Comparison of ENCODE assay signal across 9 cellular contexts in genomic region chr17:17774009-17774881, GRCh38.
DNase-seq lines count a peak whose midpoint lies in the region; ATAC-seq, FAIRE-seq and TF ChIP-seq lines count a peak whose summit lies in the region.
"Had no signal": no experiment of that assay in that cellular context is flagged by ENCODE, and none has a peak within 500 bp of the region (broad histone marks: within the 10 kb centered on the region; RNA-seq: fewer than 3 reads in every experiment).

No MANE protein-coding gene starts in this region.

- peak; percentile 53 to 60; a peak in 4 of 5 replicates for TF ChIP-seq RAD21 in A549 (conservative IDR thresholded peaks at IDR 0.05 in 1 of 2, IDR thresholded peaks at IDR 0.05 in 1 of 2)

- 59% methylated on average over 21 of the region's 21 CpGs for WGBS in A549 (ENCODE audit: missing lambda C conversion rate)
- WGBS in mesodermal cell (ENCODE audit: insufficient coverage in 2 of 2), 2 experiments, result 93 to 94% methylated on average over 14 to 16 of the region's 21 CpGs

- peak overlapping the region; percentile 3; the same call in 1 of the 3 replicates for H3K4me2 ChIP-seq in A549

- no peak for FAIRE-seq in A549 (lab: Jason Lieb, UNC)

- POLR2A ChIA-PET in A549 (lab: Yijun Ruan, JAX), result interaction anchor here (1.0 to 1.3 kb wide), 2 partner anchors 81 to 92 kb away, joined by 5 to 6 read pairs; no protein-coding TSS in a partner anchor

- no peak for TF ChIP-seq POLR2A in A549 (IDR thresholded peaks at IDR 0.05; ENCODE audit: low read length)

- H3K9me3 ChIP-seq in A549 (no peaks in the 10 kb centered on the region), mesodermal cell (ENCODE audit: control insufficient read depth, low read length) (no peaks in the 10 kb centered on the region)
- H3K9me3 ChIP-seq: SJSA1 had no signal

- TF ChIP-seq EP300 in A549 (IDR thresholded peaks at IDR 0.05), result no peak

- peaks cover 31% of the 10 kb centered on the region for H3K4me1 ChIP-seq in A549
- H3K4me1 ChIP-seq in mesodermal cell (ENCODE audit: control insufficient read depth, insufficient read depth, low read length, poor library complexity, severe bottlenecking), result peaks cover 10% of the 10 kb centered on the region
- H3K4me1 ChIP-seq: SJSA1 had no signal

- CTCF ChIA-PET in A549 (lab: Yijun Ruan, JAX), result interaction anchor here (0.5 to 10.0 kb wide), 22 partner anchors 8 to 429 kb away, joined by 3 to 55 read pairs (median 5); partner anchors contain the start of gene RAI1

- DNase-seq in A549 (ENCODE audit: low read depth in 1 of 2, low spot score in 1 of 2) (peak; percentile 39 to 74), LNCaP clone FGC (ENCODE audit: low read depth) (peak; percentile 58), coronary artery (ENCODE audit: low spot score) (no peak), NCI-H2171 (lab: John Stamatoyannopoulos, UW) (no peak), NCI-H1417 (lab: John Stamatoyannopoulos, UW) (no peak)

- TF ChIP-seq CTCF in A549 (IDR thresholded peaks at IDR 0.05) (peak; percentile 45), LNCaP clone FGC (IDR thresholded peaks at IDR 0.05; ENCODE audit: control insufficient read depth, extremely low read depth, insufficient read depth) (peak; percentile 73), coronary artery (IDR thresholded peaks at IDR 0.05) (no peak)

- ATAC-seq in A549, result peak; percentile 32 to 72; a peak in 4 of 6 replicates
- no peak for ATAC-seq in GM19324 (IDR thresholded peaks at IDR 0.05; ENCODE audit: low FRiP score, unreplicated experiment)
- no peak for ATAC-seq in HG02973 (IDR thresholded peaks at IDR 0.05; ENCODE audit: unreplicated experiment)

- H3K4me3 ChIP-seq in A549 (no peak overlapping the region), LNCaP clone FGC (ENCODE audit: low read depth, low read length) (no peak overlapping the region), coronary artery (peak overlapping the region; percentile 21), mesodermal cell (ENCODE audit: extremely low read depth, insufficient read depth, low read length, poor library complexity, severe bottlenecking) (no peak overlapping the region)
- H3K4me3 ChIP-seq: SJSA1 had no signal

- peaks cover 5% of the 10 kb centered on the region for H3K36me3 ChIP-seq in mesodermal cell (ENCODE audit: control insufficient read depth, insufficient read depth, low read length)

- H3K27ac ChIP-seq in A549, result peak overlapping the region; percentile 41 to 61; a peak in 4 of 6 replicates
- peak overlapping the region; percentile 44 to 76 for H3K27ac ChIP-seq in coronary artery
- H3K27ac ChIP-seq in mesodermal cell (ENCODE audit: low read depth, low read length, severe bottlenecking), result peak overlapping the region; percentile 36
- H3K27ac ChIP-seq: SJSA1 had no signal

TF ChIP-seq in A549, 52 proteins besides CTCF, POLR2A, EP300 and RAD21:
- TF ChIP-seq FOSL2 (IDR thresholded peaks at IDR 0.05) (no peak), FOSL2 (CRISPR knock-in tag; IDR thresholded peaks at IDR 0.05) (peak; percentile 28), ZFP36 (IDR thresholded peaks at IDR 0.05; ENCODE audit: borderline replicate concordance, partially characterized antibody) (peak; percentile 92), SMC3 (IDR thresholded peaks at IDR 0.05) (peak; percentile 58), MAFK (IDR thresholded peaks at IDR 0.05; ENCODE audit: partially characterized antibody) (peak; percentile 69), POLR2AphosphoS2 (conservative IDR thresholded peaks at IDR 0.05; ENCODE audit: low read length) (no peak)

Comparison
In these comparisons a context has a peak if more than half of its experiments do, and no peak if none do; other contexts are left out.
1. ATAC-seq: peak in A549 (2 of 2); none in GM19324 (single experiment) and HG02973 (single experiment).
2. DNase-seq: peak in A549 (2 of 2) and LNCaP clone FGC (single experiment); none in coronary artery (single experiment), NCI-H2171 (single experiment) and NCI-H1417 (0 of 3).
3. Peak in every context shown above with its lines, with median percentiles within 50 percentile points of each other: H3K27ac ChIP-seq.